ENCODE assay signal across 16 cellular contexts in genomic region chr1:150927629-150928028, GRCh38. TPM values are rescaled to one million over a fixed set of nuclear protein-coding genes. Genes with fewer than 3 reads are reported as not detected.
DNase-seq lines count a peak whose midpoint lies in the region; ATAC-seq and TF ChIP-seq lines count a peak whose summit lies in the region.
"Had no signal": no experiment of that assay in that cellular context is flagged by ENCODE, and none has a peak within 500 bp of the region (broad histone marks: within the 10 kb centered on the region; RNA-seq: fewer than 3 reads in every experiment).

No MANE protein-coding gene starts in this region.

- intact Hi-C loops in activated CD4-positive, alpha-beta T cell treated with anti-CD3 and anti-CD28 coated beads, Interleukin-2, amount 10 ng/mL, durations not matched to agents 24 days and 14 days (cut with micrococcal nuclease), result loop anchor here (2.0 kb wide), 1 partner anchor 299 kb away; the partner anchor contains the start of gene ENSA
- intact Hi-C loops in mucosa of descending colon (cut with DNase I, micrococcal nuclease), result loop anchor here in 1 of 2 donors (10.0 kb wide), 1 partner anchor 47 kb away; the partner anchor contains the start of gene CERS2

- ATAC-seq in HG03280 (IDR thresholded peaks at IDR 0.05; ENCODE audit: unreplicated experiment), result no peak
- ATAC-seq in GM21515 (IDR thresholded peaks at IDR 0.05; ENCODE audit: unreplicated experiment), result no peak
- ATAC-seq in mucosa of descending colon, result no peak

- H2AFZ ChIP-seq in neuron (ENCODE audit: low read depth, low read length), result no peak overlapping the region

- H3K9me3 ChIP-seq in neuron (ENCODE audit: low read length) (peaks cover 15% of the 10 kb centered on the region), mucosa of descending colon (peaks cover 4% of the 10 kb centered on the region)

- H3K36me3 ChIP-seq in neuron (ENCODE audit: insufficient read depth, low read length) (peaks cover 44% of the 10 kb centered on the region), mucosa of descending colon (ENCODE audit: low read depth) (peaks cover 18% of the 10 kb centered on the region)

- H3K4me3 Mint-ChIP-seq in activated CD4-positive, alpha-beta T cell treated with anti-CD3 and anti-CD28 coated beads, Interleukin-2, amount 10 ng/mL, durations not matched to agents 24 days and 14 days, result peak overlapping the region; percentile 93
- H3K4me3 Mint-ChIP-seq in activated naive CD8-positive, alpha-beta T cell, result peak overlapping the region; percentile 96

- H3K36me3 Mint-ChIP-seq in activated CD4-positive, alpha-beta T cell treated with anti-CD3 and anti-CD28 coated beads, Interleukin-2, amount 10 ng/mL, durations not matched to agents 24 days and 14 days (ENCODE audit: low read depth), result peaks cover 54% of the 10 kb centered on the region
- H3K36me3 Mint-ChIP-seq in activated naive CD8-positive, alpha-beta T cell, result peaks cover 19% of the 10 kb centered on the region

- DNase-seq in activated CD4-positive, alpha-beta T cell treated with anti-CD3 and anti-CD28 coated beads, Interleukin-2, amount 10 ng/mL, durations not matched to agents 24 days and 14 days, result no peak
- DNase-seq in activated CD4-positive, alpha-beta T cell treated with anti-CD3 and anti-CD28 coated beads for 1 hour, result no peak
- no peak for DNase-seq in LNCaP clone FGC (ENCODE audit: low read depth)
- DNase-seq in mucosa of descending colon, result no peak
- DNase-seq: activated CD4-positive, CD25-positive, alpha-beta regulatory T cell; EL; islet precursor cell; NCI-H2227 treated with DMSO at 0.1 percent for 48 hours; spleen had no signal

- no peaks in the 10 kb centered on the region for H3K27me3 ChIP-seq in neuron (ENCODE audit: insufficient read depth, low read length)
- H3K27me3 ChIP-seq: spleen had no signal

- peaks cover 21% of the 10 kb centered on the region for H3K4me1 Mint-ChIP-seq in activated CD4-positive, alpha-beta T cell treated with anti-CD3 and anti-CD28 coated beads, Interleukin-2, amount 10 ng/mL, durations not matched to agents 24 days and 14 days
- peaks cover 31% of the 10 kb centered on the region for H3K4me1 Mint-ChIP-seq in activated naive CD8-positive, alpha-beta T cell (ENCODE audit: low read depth)

- no peaks in the 10 kb centered on the region for H3K27me3 Mint-ChIP-seq in activated CD4-positive, alpha-beta T cell treated with anti-CD3 and anti-CD28 coated beads, Interleukin-2, amount 10 ng/mL, durations not matched to agents 24 days and 14 days
- H3K27me3 Mint-ChIP-seq in activated naive CD8-positive, alpha-beta T cell, result no peaks in the 10 kb centered on the region

- H3K4me3 ChIP-seq in LNCaP clone FGC (ENCODE audit: low read depth, low read length) (peak overlapping the region; percentile 81), neuron (ENCODE audit: low read length) (peak overlapping the region; percentile 97), mucosa of descending colon (no peak overlapping the region)

- TF ChIP-seq CTCF in LNCaP clone FGC (IDR thresholded peaks at IDR 0.05; ENCODE audit: control insufficient read depth, extremely low read depth, insufficient read depth) (no peak), mucosa of descending colon (IDR thresholded peaks at IDR 0.05) (no peak)

- H3K9me3 Mint-ChIP-seq in activated CD4-positive, alpha-beta T cell treated with anti-CD3 and anti-CD28 coated beads, Interleukin-2, amount 10 ng/mL, durations not matched to agents 24 days and 14 days, result peaks cover 5% of the 10 kb centered on the region
- peaks cover 3% of the 10 kb centered on the region for H3K9me3 Mint-ChIP-seq in activated naive CD8-positive, alpha-beta T cell (ENCODE audit: low read depth)

- peaks cover 5% of the 10 kb centered on the region for H3K4me1 ChIP-seq in neuron (ENCODE audit: insufficient read depth, low read length)
- peaks cover 10% of the 10 kb centered on the region for H3K4me1 ChIP-seq in mucosa of descending colon (ENCODE audit: low read depth)

- no peak overlapping the region for H3K27ac Mint-ChIP-seq in activated CD4-positive, alpha-beta T cell treated with anti-CD3 and anti-CD28 coated beads, Interleukin-2, amount 10 ng/mL, durations not matched to agents 24 days and 14 days
- H3K27ac Mint-ChIP-seq in activated naive CD8-positive, alpha-beta T cell, result peak overlapping the region; percentile 42

RNA-seq across cellular contexts. Expression of gene SETDB1, which starts 1.5 kb away (rescaled TPM):
- 56.2 and 62.3 TPM in 2 replicates for total RNA-seq in activated CD4-positive, alpha-beta T cell treated with anti-CD3 and anti-CD28 coated beads, Interleukin-2, amount 10 ng/mL, durations not matched to agents 24 days and 14 days
- 10 to 100 TPM; 35.4 to 49.4 (median 42.8) TPM for total RNA-seq in mucosa of descending colon

RNA-seq across cellular contexts. Expression of gene CTXND2, which starts 40.7 kb away (rescaled TPM):
- not detected in 2 replicates for total RNA-seq in activated CD4-positive, alpha-beta T cell treated with anti-CD3 and anti-CD28 coated beads, Interleukin-2, amount 10 ng/mL, durations not matched to agents 24 days and 14 days
- not detected for total RNA-seq in mucosa of descending colon
- total RNA-seq: dermis microvascular lymphatic vessel endothelial cell, fibroblast of villous mesenchyme, spleen, urinary bladder had no signal

RNA-seq across cellular contexts. Expression of gene CERS2, which starts 47.0 kb away (rescaled TPM):
- total RNA-seq in activated CD4-positive, alpha-beta T cell treated with anti-CD3 and anti-CD28 coated beads, Interleukin-2, amount 10 ng/mL, durations not matched to agents 24 days and 14 days, result 195 TPM in 2 replicates
- 100 to 1,000 TPM; 142 to 209 (median 186) TPM for total RNA-seq in mucosa of descending colon

RNA-seq across cellular contexts. Expression of gene ARNT, which starts 51.2 kb away (rescaled TPM):
- total RNA-seq in activated CD4-positive, alpha-beta T cell treated with anti-CD3 and anti-CD28 coated beads, Interleukin-2, amount 10 ng/mL, durations not matched to agents 24 days and 14 days, result 30.3 and 33.6 TPM in 2 replicates
- 10 to 100 TPM; 42.1 to 54.6 (median 42.7) TPM for total RNA-seq in mucosa of descending colon

RNA-seq across cellular contexts. Expression of gene ANXA9, which starts 54.5 kb away (rescaled TPM):
- 0.12 TPM in 1 of 2 replicates, not detected in the other for total RNA-seq in activated CD4-positive, alpha-beta T cell treated with anti-CD3 and anti-CD28 coated beads, Interleukin-2, amount 10 ng/mL, durations not matched to agents 24 days and 14 days
- total RNA-seq in mucosa of descending colon, result not detected
- total RNA-seq: dermis microvascular lymphatic vessel endothelial cell had no signal
